Comparison of ENCODE assay signal across 2 cellular contexts in the genomic region with DNA sequence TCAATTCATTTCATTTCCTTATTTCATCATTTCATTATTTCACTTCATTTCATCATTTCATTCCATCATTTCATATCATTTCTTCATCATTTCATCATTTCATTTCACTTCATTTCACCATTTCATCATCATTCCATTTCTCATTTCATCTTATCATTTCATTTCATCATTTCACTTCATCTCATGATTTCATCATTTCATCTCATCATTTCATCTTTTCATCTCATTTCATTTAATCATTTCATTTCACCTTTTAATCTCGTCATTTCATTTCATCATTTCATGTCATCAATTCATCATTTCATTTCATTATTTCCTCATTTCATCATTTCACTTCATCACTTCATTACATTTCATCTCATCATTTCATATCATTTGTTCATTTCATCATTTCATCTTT.
TF ChIP-seq lines count a peak whose summit lies in the region.
"Not testable (repeated sequence)": the region's sequence is repeated elsewhere in the genome, so short reads cannot be mapped to it uniquely, and the experiment has no call there.

No MANE protein-coding gene starts in this region.

TF ChIP-seq in K562, 482 proteins besides CTCF, POLR2A, EP300 and RAD21 (continues in another document):
- TF ChIP-seq YBX1 (IDR thresholded peaks at IDR 0.05) (0 out of 2 replicates have a peak, but pooled peaks have one; percentile 82), SNIP1 (IDR thresholded peaks at IDR 0.05; ENCODE audit: low read depth) (peak; percentile 61; the same call in 1 of the 2 replicates), ARNT (IDR thresholded peaks at IDR 0.05) (0 out of 4 replicates have a peak, but pooled peaks of 1 of the 2 experiments have one; percentile 53), PHB2 (IDR thresholded peaks at IDR 0.05; ENCODE audit: low read depth) (peak; percentile 61; the same call in 1 of the 2 replicates), EHMT2 (IDR thresholded peaks at IDR 0.05) (peak; percentile 53; the same call in 1 of the 2 replicates), SMARCA5 (IDR thresholded peaks at IDR 0.05) (peak; percentile 84), C11orf30 (IDR thresholded peaks at IDR 0.05; ENCODE audit: low read depth) (peak; percentile 17; the same call in 1 of the 2 replicates), MIER1 (IDR thresholded peaks at IDR 0.05; ENCODE audit: low read depth) (peak; percentile 64; the same call in 1 of the 2 replicates), HDAC1 (IDR thresholded peaks at IDR 0.05) (peak in 1 of 2 experiments; percentile 58; a peak in 1 of 4 replicates), NFRKB (IDR thresholded peaks at IDR 0.05; ENCODE audit: low read depth) (peak; percentile 58)
- TF ChIP-seq, protein P1, sequence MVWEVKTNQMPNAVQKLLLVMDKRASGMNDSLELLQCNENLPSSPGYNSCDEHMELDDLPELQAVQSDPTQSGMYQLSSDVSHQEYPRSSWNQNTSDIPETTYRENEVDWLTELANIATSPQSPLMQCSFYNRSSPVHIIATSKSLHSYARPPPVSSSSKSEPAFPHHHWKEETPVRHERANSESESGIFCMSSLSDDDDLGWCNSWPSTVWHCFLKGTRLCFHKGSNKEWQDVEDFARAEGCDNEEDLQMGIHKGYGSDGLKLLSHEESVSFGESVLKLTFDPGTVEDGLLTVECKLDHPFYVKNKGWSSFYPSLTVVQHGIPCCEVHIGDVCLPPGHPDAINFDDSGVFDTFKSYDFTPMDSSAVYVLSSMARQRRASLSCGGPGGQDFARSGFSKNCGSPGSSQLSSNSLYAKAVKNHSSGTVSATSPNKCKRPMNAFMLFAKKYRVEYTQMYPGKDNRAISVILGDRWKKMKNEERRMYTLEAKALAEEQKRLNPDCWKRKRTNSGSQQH (CRISPR knock-in tag; IDR thresholded peaks at IDR 0.05): 0 out of 2 replicates have a peak, but pooled peaks have one; percentile 60
- TF ChIP-seq, protein P2, sequence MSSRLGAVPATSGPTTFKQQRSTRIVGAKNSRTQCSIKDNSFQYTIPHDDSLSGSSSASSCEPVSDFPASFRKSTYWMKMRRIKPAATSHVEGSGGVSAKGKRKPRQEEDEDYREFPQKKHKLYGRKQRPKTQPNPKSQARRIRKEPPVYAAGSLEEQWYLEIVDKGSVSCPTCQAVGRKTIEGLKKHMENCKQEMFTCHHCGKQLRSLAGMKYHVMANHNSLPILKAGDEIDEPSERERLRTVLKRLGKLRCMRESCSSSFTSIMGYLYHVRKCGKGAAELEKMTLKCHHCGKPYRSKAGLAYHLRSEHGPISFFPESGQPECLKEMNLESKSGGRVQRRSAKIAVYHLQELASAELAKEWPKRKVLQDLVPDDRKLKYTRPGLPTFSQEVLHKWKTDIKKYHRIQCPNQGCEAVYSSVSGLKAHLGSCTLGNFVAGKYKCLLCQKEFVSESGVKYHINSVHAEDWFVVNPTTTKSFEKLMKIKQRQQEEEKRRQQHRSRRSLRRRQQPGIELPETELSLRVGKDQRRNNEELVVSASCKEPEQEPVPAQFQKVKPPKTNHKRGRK (tag; IDR thresholded peaks at IDR 0.05): peak; percentile 77
- TF ChIP-seq, protein P3, sequence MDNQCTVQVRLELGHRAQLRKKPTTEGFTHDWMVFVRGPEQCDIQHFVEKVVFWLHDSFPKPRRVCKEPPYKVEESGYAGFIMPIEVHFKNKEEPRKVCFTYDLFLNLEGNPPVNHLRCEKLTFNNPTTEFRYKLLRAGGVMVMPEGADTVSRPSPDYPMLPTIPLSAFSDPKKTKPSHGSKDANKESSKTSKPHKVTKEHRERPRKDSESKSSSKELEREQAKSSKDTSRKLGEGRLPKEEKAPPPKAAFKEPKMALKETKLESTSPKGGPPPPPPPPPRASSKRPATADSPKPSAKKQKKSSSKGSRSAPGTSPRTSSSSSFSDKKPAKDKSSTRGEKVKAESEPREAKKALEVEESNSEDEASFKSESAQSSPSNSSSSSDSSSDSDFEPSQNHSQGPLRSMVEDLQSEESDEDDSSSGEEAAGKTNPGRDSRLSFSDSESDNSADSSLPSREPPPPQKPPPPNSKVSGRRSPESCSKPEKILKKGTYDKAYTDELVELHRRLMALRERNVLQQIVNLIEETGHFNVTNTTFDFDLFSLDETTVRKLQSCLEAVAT (IDR thresholded peaks at IDR 0.05): peak; percentile 73 to 75
- TF ChIP-seq, protein P4, sequence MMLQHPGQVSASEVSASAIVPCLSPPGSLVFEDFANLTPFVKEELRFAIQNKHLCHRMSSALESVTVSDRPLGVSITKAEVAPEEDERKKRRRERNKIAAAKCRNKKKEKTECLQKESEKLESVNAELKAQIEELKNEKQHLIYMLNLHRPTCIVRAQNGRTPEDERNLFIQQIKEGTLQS (IDR thresholded peaks at IDR 0.05): peak; percentile 94
- TF ChIP-seq, protein P4 (CRISPR knock-in tag; conservative IDR thresholded peaks at IDR 0.05): not testable (repeated sequence)

TF ChIP-seq in HepG2, 621 proteins besides CTCF, POLR2A, EP300 and RAD21:
- TF ChIP-seq ATM (IDR thresholded peaks at IDR 0.05; ENCODE audit: borderline replicate concordance) (peak; percentile 60; the same call in 1 of the 2 replicates), CREB1 (IDR thresholded peaks at IDR 0.05) (peak; percentile 66; the same call in 1 of the 2 replicates), LCORL (IDR thresholded peaks at IDR 0.05) (peak; percentile 40; the same call in 1 of the 2 replicates), ZNF24 (IDR thresholded peaks at IDR 0.05) (peak; percentile 92), IKZF1 (IDR thresholded peaks at IDR 0.05) (0 out of 2 replicates have a peak, but pooled peaks have one; percentile 70), FOXA1 (IDR thresholded peaks at IDR 0.05) (peak; percentile 24; the same call in 1 of the 2 replicates), ATF7 (IDR thresholded peaks at IDR 0.05) (peak; percentile 96)
- TF ChIP-seq CREB1, LCORL, FOXA1, ATF7 (CRISPR knock-in tag; IDR thresholded peaks at IDR 0.05): not testable (repeated sequence)
